Comparison of ENCODE assay signal across 17 cellular contexts in the genomic region with DNA sequence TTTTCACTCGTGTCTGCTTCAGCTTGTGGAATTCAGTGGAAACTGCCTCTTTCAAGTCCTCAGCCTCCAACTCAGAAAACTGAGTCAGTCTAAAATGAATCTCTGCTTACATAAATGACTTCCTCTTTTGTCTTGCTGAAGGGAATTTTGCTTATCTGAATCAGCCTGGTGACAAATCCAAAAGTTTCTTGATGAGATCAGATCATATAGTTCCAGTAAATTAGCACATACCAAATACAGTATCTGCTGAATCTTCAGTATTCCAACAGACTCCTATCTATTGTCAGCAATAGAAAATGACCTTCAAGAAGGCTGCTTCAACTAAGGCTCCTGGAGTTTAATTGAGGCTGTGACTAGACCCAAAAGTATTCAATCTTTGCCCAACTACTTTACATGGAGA.
DNase-seq lines count a peak whose midpoint lies in the region; ATAC-seq and TF ChIP-seq lines count a peak whose summit lies in the region.
"Had no signal": no experiment of that assay in that cellular context is flagged by ENCODE, and none has a peak within 500 bp of the region (broad histone marks: within the 10 kb centered on the region; RNA-seq: fewer than 3 reads in every experiment).

No MANE protein-coding gene starts in this region.

- H2AFZ ChIP-seq in GM23338: 0 out of 2 replicates have a peak overlapping the region, but pooled peaks have one; percentile 2
- H2AFZ ChIP-seq in osteoblast (ENCODE audit: low read length): peak overlapping the region; percentile 2
- H2AFZ ChIP-seq: hepatocyte had no signal

- no peak for TF ChIP-seq CTCF in GM23338 (conservative IDR thresholded peaks at IDR 0.05; ENCODE audit: low read depth in 2 of 2)
- TF ChIP-seq CTCF in epithelial cell of proximal tubule (conservative IDR thresholded peaks at IDR 0.05; ENCODE audit: low read depth, low read length): no peak
- no peak for TF ChIP-seq CTCF in osteoblast (IDR thresholded peaks at IDR 0.05; ENCODE audit: extremely low read depth, low read depth, low read length)

- no peaks in the 10 kb centered on the region for H3K9me3 Mint-ChIP-seq in GM23338
- H3K9me3 Mint-ChIP-seq: activated CD4-positive, alpha-beta memory T cell treated with anti-CD3 and anti-CD28 coated beads for 36 hours; T-helper 2 cell treated with Interferon-gamma antibody and Interleukin-4, amounts not matched to agents 5 μg/mL and 100 μg/mL, for 36 hours had no signal

- no peaks in the 10 kb centered on the region for H3K79me2 ChIP-seq in GM23338 (replicated peaks; ENCODE audit: insufficient read depth)
- no peaks in the 10 kb centered on the region for H3K79me2 ChIP-seq in osteoblast (ENCODE audit: insufficient read depth, low read length)
- H3K79me2 ChIP-seq: hepatocyte had no signal

- peaks cover 3% of the 10 kb centered on the region; the same call in 1 of the 3 replicates for H3K4me1 Mint-ChIP-seq in GM23338
- H3K4me1 Mint-ChIP-seq: activated T-helper 17 cell treated with anti-CD3 and anti-CD28 coated beads, Interleukin-2, amount 50 U/mL, for 72 hours had no signal

- no peak overlapping the region for H3K27ac Mint-ChIP-seq in GM23338
- H3K27ac Mint-ChIP-seq: activated CD4-positive, alpha-beta memory T cell treated with anti-CD3 and anti-CD28 coated beads for 36 hours; activated T-helper 17 cell treated with anti-CD3 and anti-CD28 coated beads, Interleukin-2, amount 50 U/mL, for 72 hours; effector memory CD8-positive, alpha-beta T cell; T-helper 2 cell treated with Interferon-gamma antibody and Interleukin-4, amounts not matched to agents 5 μg/mL and 100 μg/mL, for 36 hours had no signal

- H3K27me3 ChIP-seq in GM23338 (ENCODE audit: insufficient read depth): no peaks in the 10 kb centered on the region
- H3K27me3 ChIP-seq in osteoblast (ENCODE audit: insufficient read depth, low read length): no peaks in the 10 kb centered on the region
- H3K27me3 ChIP-seq: body of pancreas, hepatocyte had no signal

- no peaks in the 10 kb centered on the region for H3F3A ChIP-seq in GM23338 (replicated peaks; ENCODE audit: low read depth)

- H4K20me1 ChIP-seq in GM23338 (replicated peaks; ENCODE audit: insufficient read depth) (no peaks in the 10 kb centered on the region), osteoblast (ENCODE audit: insufficient read depth, low read length) (no peaks in the 10 kb centered on the region)

- H3K36me3 ChIP-seq in GM23338 (ENCODE audit: insufficient read depth) (no peaks in the 10 kb centered on the region), osteoblast (ENCODE audit: insufficient read depth, low read length) (no peaks in the 10 kb centered on the region)
- H3K36me3 ChIP-seq: HAP-1 had no signal

- no peak overlapping the region for H3K4me3 Mint-ChIP-seq in GM23338
- H3K4me3 Mint-ChIP-seq: activated CD4-positive, alpha-beta memory T cell treated with anti-CD3 and anti-CD28 coated beads for 36 hours; activated T-helper 17 cell treated with anti-CD3 and anti-CD28 coated beads, Interleukin-2, amount 50 U/mL, for 72 hours; effector memory CD8-positive, alpha-beta T cell; T-helper 2 cell treated with Interferon-gamma antibody and Interleukin-4, amounts not matched to agents 5 μg/mL and 100 μg/mL, for 36 hours had no signal

- H3K4me3 ChIP-seq in GM23338 (no peak overlapping the region), epithelial cell of proximal tubule (ENCODE audit: low read depth, low read length) (no peak overlapping the region), osteoblast (ENCODE audit: insufficient read depth, low read length) (no peak overlapping the region)
- H3K4me3 ChIP-seq: body of pancreas, HAP-1, hepatocyte had no signal

- H3K9me2 ChIP-seq in GM23338 (ENCODE audit: insufficient read depth): no peaks in the 10 kb centered on the region

- H3K36me3 Mint-ChIP-seq in GM23338 (ENCODE audit: low read depth): no peaks in the 10 kb centered on the region
- H3K36me3 Mint-ChIP-seq: activated CD4-positive, alpha-beta memory T cell treated with anti-CD3 and anti-CD28 coated beads for 36 hours had no signal

- H3K9me3 ChIP-seq in osteoblast (ENCODE audit: low read depth, low read length): no peaks in the 10 kb centered on the region
- H3K9me3 ChIP-seq: body of pancreas, HAP-1 had no signal

- no peak for ATAC-seq in GM23338
- ATAC-seq in HG03378 (IDR thresholded peaks at IDR 0.05; ENCODE audit: unreplicated experiment): no peak
- no peak for ATAC-seq in HG03565 (IDR thresholded peaks at IDR 0.05; ENCODE audit: unreplicated experiment)
- ATAC-seq: activated T-helper 17 cell treated with anti-CD3 and anti-CD28 coated beads, Interleukin-2, amount 50 U/mL, for 72 hours; body of pancreas; effector memory CD8-positive, alpha-beta T cell had no signal

- H3K4me1 ChIP-seq in GM23338 (ENCODE audit: insufficient read depth) (peaks cover 5% of the 10 kb centered on the region; the same call in 1 of the 2 replicates), osteoblast (ENCODE audit: insufficient read depth, low read length) (peaks cover 8% of the 10 kb centered on the region)
- H3K4me1 ChIP-seq: body of pancreas had no signal

- H3K4me2 ChIP-seq in GM23338 (no peak overlapping the region), osteoblast (ENCODE audit: insufficient read depth, low read length) (peak overlapping the region; percentile 5)
- H3K4me2 ChIP-seq: hepatocyte had no signal

- no peaks in the 10 kb centered on the region for H3K27me3 Mint-ChIP-seq in GM23338 (ENCODE audit: insufficient read depth, low read depth, poor library complexity)
- H3K27me3 Mint-ChIP-seq: activated CD4-positive, alpha-beta memory T cell treated with anti-CD3 and anti-CD28 coated beads for 36 hours; activated T-helper 17 cell treated with anti-CD3 and anti-CD28 coated beads, Interleukin-2, amount 50 U/mL, for 72 hours; effector memory CD8-positive, alpha-beta T cell had no signal

- no peak for DNase-seq in GM23338 (ENCODE audit: low spot score)
- peak; percentile 80 for DNase-seq in RKO (ENCODE audit: low spot score)
- peak; percentile 36 for DNase-seq in epithelial cell of proximal tubule (ENCODE audit: low read depth)
- DNase-seq in osteoblast (ENCODE audit: insufficient read length, low spot score, missing footprints): no peak
- no peak for DNase-seq in activated CD4-positive, alpha-beta T cell treated with anti-CD3 and anti-CD28 coated beads for 4 hours
- DNase-seq in NCI-H510A (lab: John Stamatoyannopoulos, UW): no peak
- DNase-seq: activated CD4-positive, alpha-beta memory T cell treated with anti-CD3 and anti-CD28 coated beads for 36 hours; body of pancreas; effector memory CD8-positive, alpha-beta T cell; NCI-H1105 treated with DMSO at 0.1 percent for 48 hours; NCI-H510A treated with DMSO at 0.1 percent for 48 hours had no signal

- H3K27ac ChIP-seq in GM23338 (ENCODE audit: low read depth) (no peak overlapping the region), osteoblast (ENCODE audit: low read depth, low read length) (no peak overlapping the region)
- H3K27ac ChIP-seq: body of pancreas, hepatocyte had no signal

TF ChIP-seq in GM23338, 12 proteins besides CTCF, POLR2A, EP300 and RAD21:
- TF ChIP-seq, protein P1, sequence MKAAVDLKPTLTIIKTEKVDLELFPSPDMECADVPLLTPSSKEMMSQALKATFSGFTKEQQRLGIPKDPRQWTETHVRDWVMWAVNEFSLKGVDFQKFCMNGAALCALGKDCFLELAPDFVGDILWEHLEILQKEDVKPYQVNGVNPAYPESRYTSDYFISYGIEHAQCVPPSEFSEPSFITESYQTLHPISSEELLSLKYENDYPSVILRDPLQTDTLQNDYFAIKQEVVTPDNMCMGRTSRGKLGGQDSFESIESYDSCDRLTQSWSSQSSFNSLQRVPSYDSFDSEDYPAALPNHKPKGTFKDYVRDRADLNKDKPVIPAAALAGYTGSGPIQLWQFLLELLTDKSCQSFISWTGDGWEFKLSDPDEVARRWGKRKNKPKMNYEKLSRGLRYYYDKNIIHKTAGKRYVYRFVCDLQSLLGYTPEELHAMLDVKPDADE (IDR thresholded peaks at IDR 0.05): no peak

Comparison
In these comparisons a context has a peak if more than half of its experiments do, and no peak if none do; other contexts are left out.
1. DNase-seq: peak in RKO (single experiment) and epithelial cell of proximal tubule (single experiment); none in GM23338 (single experiment), osteoblast (single experiment), activated CD4-positive, alpha-beta T cell treated with anti-CD3 and anti-CD28 coated beads for 4 hours (0 of 2) and NCI-H510A (single experiment).